ENCODE assay signal across 22 cellular contexts in the genomic region with DNA sequence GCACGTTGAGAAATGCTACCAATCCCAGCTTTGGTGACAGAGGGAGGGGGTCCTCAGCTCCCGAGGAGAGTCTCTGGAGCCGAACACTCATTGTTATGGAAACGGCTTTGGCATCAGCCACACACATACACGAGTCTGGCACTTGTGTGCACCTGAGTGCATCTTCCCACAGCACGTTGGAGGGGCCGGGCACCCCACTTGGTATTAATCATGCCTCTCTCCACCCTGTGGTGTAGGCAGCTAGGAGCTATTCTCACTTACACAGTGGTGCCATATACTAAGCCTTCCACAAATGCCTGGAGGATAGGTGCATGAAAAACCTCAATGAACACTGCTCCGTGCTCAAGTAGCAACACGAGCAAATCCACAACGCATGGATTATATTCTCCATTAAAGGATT.
DNase-seq lines count a peak whose midpoint lies in the region; ATAC-seq and TF ChIP-seq lines count a peak whose summit lies in the region.
"Had no signal": no experiment of that assay in that cellular context is flagged by ENCODE, and none has a peak within 500 bp of the region (broad histone marks: within the 10 kb centered on the region; RNA-seq: fewer than 3 reads in every experiment).

No MANE protein-coding gene starts in this region.

- H3K9ac ChIP-seq in mesenchymal stem cell (ENCODE audit: low read length): no peak overlapping the region

- intact Hi-C loops in sigmoid colon (cut with DNase I): no loop called here

- H4K8ac ChIP-seq in mesenchymal stem cell (ENCODE audit: low read length): peak overlapping the region; percentile 66

- no peak overlapping the region for H2BK5ac ChIP-seq in mesenchymal stem cell (ENCODE audit: low read depth, low read length, poor library complexity, severe bottlenecking)

- H3K4me3 ChIP-seq in mesenchymal stem cell (ENCODE audit: insufficient read depth in 1 of 2, low read depth in 1 of 2, low read length in 2 of 2) (peak overlapping the region in 1 of 2 experiments; percentile 31), sigmoid colon (no peak overlapping the region), HAP-1 (no peak overlapping the region)
- H3K4me3 ChIP-seq: heart right ventricle, prostate gland, spleen had no signal

- 76% methylated on average over 10 of the region's 10 CpGs for WGBS in mesenchymal stem cell
- 82 to 85% methylated on average over 10 of the region's 10 CpGs for WGBS in sigmoid colon, 2 donors

- no peak overlapping the region for H2BK15ac ChIP-seq in mesenchymal stem cell (ENCODE audit: low read depth, poor library complexity, severe bottlenecking)

- no peak overlapping the region for H2AFZ ChIP-seq in mesenchymal stem cell (ENCODE audit: low read depth, low read length)

- peak overlapping the region; percentile 15 to 80 for H3K18ac ChIP-seq in mesenchymal stem cell (ENCODE audit: low read depth in 1 of 2, low read length in 2 of 2)

- peak overlapping the region; percentile 14 to 23 for H2BK12ac ChIP-seq in mesenchymal stem cell (ENCODE audit: low read length in 2 of 2)

- no peak overlapping the region for H2AK5ac ChIP-seq in mesenchymal stem cell (ENCODE audit: low read length, severe bottlenecking)

- in situ Hi-C loops in HAP-1 (cut with MboI; ENCODE audit: low sequenced_read_pairs): no loop called here

- peak overlapping the region; percentile 25 for H3K27ac ChIP-seq in mesenchymal stem cell (ENCODE audit: low read length, poor library complexity, severe bottlenecking)
- H3K27ac ChIP-seq in sigmoid colon: no peak overlapping the region
- H3K27ac ChIP-seq: prostate gland, spleen had no signal

- no peaks in the 10 kb centered on the region for H3K9me3 Mint-ChIP-seq in chondrocyte (ENCODE audit: low read depth)
- H3K9me3 Mint-ChIP-seq: activated naive CD4-positive, alpha-beta T cell treated with anti-CD3 and anti-CD28 coated beads, Interleukin-2, amount 50 U/mL, for 72 hours; activated T-cell treated with anti-CD3 and anti-CD28 coated beads, Interleukin-2, amount 50 U/mL, for 24 hours; natural killer cell treated with Interleukin-12 subunit alpha and Interleukin-12 subunit beta and Interleukin-15 and Interleukin-18, amount 100 ng/mL, for 72 hours; T-helper 1 cell treated with Interleukin-12 subunit alpha and Interleukin-12 subunit beta and Interleukin-4 antibody, amounts not matched to agents 30 μg/mL and 1 μg/mL, for 36 hours had no signal

- H3K36me3 Mint-ChIP-seq in chondrocyte (ENCODE audit: low read depth): peaks cover 6% of the 10 kb centered on the region
- H3K36me3 Mint-ChIP-seq: activated naive CD4-positive, alpha-beta T cell treated with anti-CD3 and anti-CD28 coated beads, Interleukin-2, amount 50 U/mL, for 72 hours; CD4-positive, alpha-beta memory T cell; natural killer cell treated with Interleukin-12 subunit alpha and Interleukin-12 subunit beta and Interleukin-15 and Interleukin-18, amount 100 ng/mL, for 72 hours had no signal

- peak; percentile 8 for DNase-seq in A172 (ENCODE audit: low spot score)
- peak; percentile 5 for DNase-seq in NCI-H226
- DNase-seq in chondrocyte (ENCODE audit: low spot score): no peak
- no peak for DNase-seq in mesenchymal stem cell
- no peak for DNase-seq in sigmoid colon
- no peak for DNase-seq in HAP-1 (ENCODE audit: low spot score in 2 of 2)
- DNase-seq: activated CD4-positive, alpha-beta T cell treated with anti-CD3 and anti-CD28 coated beads, Interleukin-2, amount 50 U/mL, for 48 hours; activated T-cell treated with anti-CD3 and anti-CD28 coated beads, Interleukin-2, amount 50 U/mL, for 24 hours; CD4-positive, alpha-beta memory T cell; KBM-7; NCI-H1048; NCI-H2081; NCI-H510A treated with DMSO at 0.1 percent for 48 hours; SHP77; spleen had no signal

- H3K14ac ChIP-seq in mesenchymal stem cell (ENCODE audit: low read length in 2 of 2): no peak overlapping the region

- peaks cover 0 to 44% of the 10 kb centered on the region in 2 experiments for H3K36me3 ChIP-seq in mesenchymal stem cell (ENCODE audit: control insufficient read depth in 1 of 2, insufficient read depth in 2 of 2, low read depth in 1 of 2, low read length in 2 of 2)
- H3K36me3 ChIP-seq in sigmoid colon: peaks cover 0 to 15% (median 0%) of the 10 kb centered on the region in 4 donors
- no peaks in the 10 kb centered on the region for H3K36me3 ChIP-seq in HAP-1 (replicated peaks)
- H3K36me3 ChIP-seq: heart right ventricle, prostate gland, spleen had no signal

- H3K4me3 Mint-ChIP-seq in chondrocyte (ENCODE audit: unreplicated experiment): no peak overlapping the region
- H3K4me3 Mint-ChIP-seq: activated T-cell treated with anti-CD3 and anti-CD28 coated beads, Interleukin-2, amount 50 U/mL, for 24 hours; CD4-positive, alpha-beta memory T cell; natural killer cell treated with Interleukin-12 subunit alpha and Interleukin-12 subunit beta and Interleukin-15 and Interleukin-18, amount 100 ng/mL, for 72 hours; T-helper 1 cell treated with Interleukin-12 subunit alpha and Interleukin-12 subunit beta and Interleukin-4 antibody, amounts not matched to agents 30 μg/mL and 1 μg/mL, for 36 hours had no signal

- no peaks in the 10 kb centered on the region for H3K9me3 ChIP-seq in mesenchymal stem cell (ENCODE audit: control insufficient read depth, low read length)
- no peaks in the 10 kb centered on the region for H3K9me3 ChIP-seq in sigmoid colon
- H3K9me3 ChIP-seq in HAP-1: no peaks in the 10 kb centered on the region
- H3K9me3 ChIP-seq: heart right ventricle, prostate gland, spleen had no signal

- H3K27me3 ChIP-seq in mesenchymal stem cell (ENCODE audit: control insufficient read depth in 1 of 2, insufficient read depth in 1 of 2, low read length in 2 of 2) (no peaks in the 10 kb centered on the region), sigmoid colon (no peaks in the 10 kb centered on the region), HAP-1 (ENCODE audit: low read depth) (no peaks in the 10 kb centered on the region)
- H3K27me3 ChIP-seq: heart right ventricle, spleen had no signal

- no peak for TF ChIP-seq EP300 in sigmoid colon (IDR thresholded peaks at IDR 0.05)

- H3K4me1 ChIP-seq in mesenchymal stem cell (ENCODE audit: control insufficient read depth, insufficient read depth, low read depth, low read length) (peaks cover 6% of the 10 kb centered on the region), sigmoid colon (no peaks in the 10 kb centered on the region), HAP-1 (no peaks in the 10 kb centered on the region)
- H3K4me1 ChIP-seq: prostate gland, spleen had no signal

- H2BK120ac ChIP-seq in mesenchymal stem cell (ENCODE audit: low read depth, low read length): no peak overlapping the region

- H4K91ac ChIP-seq in mesenchymal stem cell (ENCODE audit: low read length): peak overlapping the region; percentile 15

- H3K4me1 Mint-ChIP-seq in chondrocyte (ENCODE audit: low read depth): peaks cover 24% of the 10 kb centered on the region
- H3K4me1 Mint-ChIP-seq: CD4-positive, alpha-beta memory T cell had no signal

- ATAC-seq in GM18517 (IDR thresholded peaks at IDR 0.05; ENCODE audit: unreplicated experiment) (no peak), GM21390 (IDR thresholded peaks at IDR 0.05; ENCODE audit: unreplicated experiment) (no peak)
- ATAC-seq: natural killer cell treated with Interleukin-12 subunit alpha and Interleukin-12 subunit beta and Interleukin-15 and Interleukin-18, amount 100 ng/mL, for 72 hours had no signal

- no peak for TF ChIP-seq CTCF in chondrocyte (IDR thresholded peaks at IDR 0.05)
- TF ChIP-seq CTCF in sigmoid colon (IDR thresholded peaks at IDR 0.05): no peak

- no peak overlapping the region for H3K23ac ChIP-seq in mesenchymal stem cell (ENCODE audit: low read length in 2 of 2)

- no peaks in the 10 kb centered on the region for H3K27me3 Mint-ChIP-seq in chondrocyte (ENCODE audit: low read depth)
- H3K27me3 Mint-ChIP-seq: activated T-cell treated with anti-CD3 and anti-CD28 coated beads, Interleukin-2, amount 50 U/mL, for 24 hours had no signal

- H3K27ac Mint-ChIP-seq in chondrocyte (ENCODE audit: unreplicated experiment): peak overlapping the region; percentile 94
- H3K27ac Mint-ChIP-seq: activated naive CD4-positive, alpha-beta T cell treated with anti-CD3 and anti-CD28 coated beads, Interleukin-2, amount 50 U/mL, for 72 hours; activated T-cell treated with anti-CD3 and anti-CD28 coated beads, Interleukin-2, amount 50 U/mL, for 24 hours; CD4-positive, alpha-beta memory T cell; natural killer cell treated with Interleukin-12 subunit alpha and Interleukin-12 subunit beta and Interleukin-15 and Interleukin-18, amount 100 ng/mL, for 72 hours; T-helper 1 cell treated with Interleukin-12 subunit alpha and Interleukin-12 subunit beta and Interleukin-4 antibody, amounts not matched to agents 30 μg/mL and 1 μg/mL, for 36 hours had no signal

- no peaks in the 10 kb centered on the region for H3K79me1 ChIP-seq in mesenchymal stem cell (replicated peaks; ENCODE audit: low read length, poor library complexity, severe bottlenecking)

- no peak overlapping the region for H3K4ac ChIP-seq in mesenchymal stem cell (ENCODE audit: low read depth in 1 of 2, low read length in 2 of 2)

- H3K4me2 ChIP-seq in mesenchymal stem cell (ENCODE audit: low read length, poor library complexity, severe bottlenecking): no peak overlapping the region

- TF ChIP-seq POLR2A in sigmoid colon (IDR thresholded peaks at IDR 0.05): no peak

Comparison
In these comparisons a context has a peak if more than half of its experiments do, and no peak if none do; other contexts are left out.
1. DNase-seq: peak in A172 (single experiment) and NCI-H226 (single experiment); none in chondrocyte (single experiment), mesenchymal stem cell (single experiment), sigmoid colon (single experiment) and HAP-1 (0 of 2).